ENCODE assay signal across 20 cellular contexts in genomic region chr9:93225417-93225816, GRCh38.
DNase-seq lines count a peak whose midpoint lies in the region; ATAC-seq and TF ChIP-seq lines count a peak whose summit lies in the region.
"Had no signal": no experiment of that assay in that cellular context is flagged by ENCODE, and none has a peak within 500 bp of the region (broad histone marks: within the 10 kb centered on the region; RNA-seq: fewer than 3 reads in every experiment).

No MANE protein-coding gene starts in this region.

- H3K9ac ChIP-seq in BLaER1 = no peak overlapping the region
- H3K9ac ChIP-seq in OCI-LY3 (ENCODE audit: low read length) = no peak overlapping the region

- DNase-seq in germinal center (ENCODE audit: low spot score) = peak; percentile 36
- no peak for DNase-seq in putamen (ENCODE audit: low spot score)
- DNase-seq in effector CD8-positive, alpha-beta T cell (lab: John Stamatoyannopoulos, UW) = no peak
- no peak for DNase-seq in GM03348 (ENCODE audit: low spot score)
- DNase-seq: activated CD4-positive, alpha-beta T cell treated with anti-CD3 and anti-CD28 coated beads, Interleukin-2, amount 10 ng/mL, durations not matched to agents 24 days and 14 days; activated naive CD8-positive, alpha-beta T cell treated with anti-CD3 and anti-CD28 coated beads, Interleukin-2, amount 10 ng/mL, durations not matched to agents 7 days and 5 days; CD4-positive, CD25-positive, alpha-beta regulatory T cell; MM.1S; natural killer cell; NCI-H187 treated with DMSO at 0.1 percent for 48 hours; NCI-H2227 treated with DMSO at 0.1 percent for 48 hours; NCI-H748 treated with DMSO at 0.1 percent for 48 hours; ovary; stimulated activated CD4-positive, alpha-beta T cell treated with anti-CD3 and anti-CD28 coated beads, Interleukin-1b, Interleukin-23, amount 100 ng/mL, for 48 hours; stimulated activated naive CD4-positive, alpha-beta T cell treated with Interleukin-2 at 50 U/mL for 16 hours; tibial artery had no signal

- H3K36me3 ChIP-seq in BLaER1 = no peaks in the 10 kb centered on the region
- no peaks in the 10 kb centered on the region for H3K36me3 ChIP-seq in OCI-LY3 (replicated peaks; ENCODE audit: low read depth, low read length)
- H3K36me3 ChIP-seq: ovary, tibial artery had no signal

- no peak for TF ChIP-seq CTCF in OCI-LY3 (IDR thresholded peaks at IDR 0.05; ENCODE audit: low read depth, low read length)

- H2AFZ ChIP-seq in OCI-LY3 (ENCODE audit: low read depth, low read length) = peak overlapping the region; percentile 43

- no peaks in the 10 kb centered on the region for H3K9me3 ChIP-seq in BLaER1
- no peaks in the 10 kb centered on the region for H3K9me3 ChIP-seq in OCI-LY3 (ENCODE audit: insufficient read depth, low read length)
- H3K9me3 ChIP-seq: ovary, tibial artery had no signal

- no peak overlapping the region for H3K27ac ChIP-seq in BLaER1
- no peak overlapping the region for H3K27ac ChIP-seq in OCI-LY3 (ENCODE audit: low read length)
- H3K27ac ChIP-seq: ovary, tibial artery had no signal

- H3K27me3 ChIP-seq in BLaER1 = no peaks in the 10 kb centered on the region
- H3K27me3 ChIP-seq in OCI-LY3 (ENCODE audit: low read depth, low read length) = no peaks in the 10 kb centered on the region
- H3K27me3 ChIP-seq: ovary had no signal

- H3K4me1 ChIP-seq in BLaER1 (peaks cover 81% of the 10 kb centered on the region), OCI-LY3 (ENCODE audit: low read length) (peaks cover 16% of the 10 kb centered on the region)

- peak; percentile 49 for ATAC-seq in GM19351 (IDR thresholded peaks at IDR 0.05; ENCODE audit: unreplicated experiment)
- no peak for ATAC-seq in HG03108 (IDR thresholded peaks at IDR 0.05; ENCODE audit: unreplicated experiment)
- ATAC-seq: natural killer cell had no signal

- no peak overlapping the region for H3K4me3 ChIP-seq in BLaER1
- H3K4me3 ChIP-seq in OCI-LY3 (ENCODE audit: low read length) = peak overlapping the region; percentile 54
- H3K4me3 ChIP-seq: ovary, tibial artery had no signal

- no peaks in the 10 kb centered on the region for H3K79me2 ChIP-seq in OCI-LY3 (ENCODE audit: low read length)

- H4K20me1 ChIP-seq in BLaER1 (peaks cover 44% of the 10 kb centered on the region), OCI-LY3 (ENCODE audit: insufficient read depth, low read length) (no peaks in the 10 kb centered on the region)

- H3K4me2 ChIP-seq in BLaER1 (peak overlapping the region; percentile 97), OCI-LY3 (ENCODE audit: low read length) (peak overlapping the region; percentile 60)
